ENCODE assay signal across 8 cellular contexts in the genomic region with DNA sequence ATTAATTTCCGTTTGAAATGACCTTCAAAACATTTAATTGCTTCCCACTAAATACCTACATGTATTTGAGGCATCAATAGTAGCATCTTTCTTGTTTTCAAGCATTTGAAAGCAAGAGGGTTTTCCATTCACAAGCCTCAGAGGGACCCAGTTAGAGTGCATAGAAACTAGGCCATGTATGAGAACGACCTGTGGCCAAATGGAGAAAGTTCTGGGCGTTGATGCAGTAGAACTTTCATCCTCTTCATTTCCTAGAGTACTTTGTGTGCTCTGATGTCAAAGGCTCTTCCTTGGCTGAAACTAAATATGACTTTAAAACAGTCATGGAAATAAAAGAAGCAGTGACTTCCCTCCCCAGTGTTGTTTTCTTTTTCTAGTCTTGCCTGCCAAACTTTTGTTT. TPM values are rescaled to one million over a fixed set of nuclear protein-coding genes. Genes with fewer than 3 reads are reported as not detected.
DNase-seq lines count a peak whose midpoint lies in the region; ATAC-seq, FAIRE-seq and TF ChIP-seq lines count a peak whose summit lies in the region.

No MANE protein-coding gene starts in this region.

- peaks cover 32% of the 10 kb centered on the region for H3K4me1 Mint-ChIP-seq in activated T-cell treated with anti-CD3 and anti-CD28 coated beads, Interleukin-2, amount 50 U/mL, for 72 hours (ENCODE audit: low read depth)
- peaks cover 43% of the 10 kb centered on the region for H3K4me1 Mint-ChIP-seq in activated naive CD8-positive, alpha-beta T cell (ENCODE audit: low read depth)

- peak in 1 of 2 donors; percentile 29 for DNase-seq in activated T-cell treated with anti-CD3 and anti-CD28 coated beads, Interleukin-2, amount 50 U/mL, for 72 hours
- no peak for DNase-seq in activated T-cell treated with anti-CD3 and anti-CD28 coated beads for 4 hours
- no peak for DNase-seq in tibial artery
- no peak for DNase-seq in germinal center (ENCODE audit: low spot score)
- no peak for DNase-seq in pancreas
- no peak for DNase-seq in effector CD4-positive, alpha-beta T cell

- no peaks in the 10 kb centered on the region for H3K27me3 Mint-ChIP-seq in activated T-cell treated with anti-CD3 and anti-CD28 coated beads, Interleukin-2, amount 50 U/mL, for 72 hours (ENCODE audit: low read depth)
- no peaks in the 10 kb centered on the region for H3K27me3 Mint-ChIP-seq in activated naive CD8-positive, alpha-beta T cell

- H3K27ac ChIP-seq in muscle layer of duodenum (ENCODE audit: low read length), result peak overlapping the region; percentile 96
- H3K27ac ChIP-seq in tibial artery, result peak overlapping the region; percentile 93 to 98
- H3K27ac ChIP-seq in pancreas, result peak overlapping the region in 2 of 4 donors; percentile 76 to 93

- H3K9me3 Mint-ChIP-seq in activated T-cell treated with anti-CD3 and anti-CD28 coated beads, Interleukin-2, amount 50 U/mL, for 72 hours, result no peaks in the 10 kb centered on the region
- no peaks in the 10 kb centered on the region for H3K9me3 Mint-ChIP-seq in activated naive CD8-positive, alpha-beta T cell (ENCODE audit: low read depth)

- H3K4me3 Mint-ChIP-seq in activated T-cell treated with anti-CD3 and anti-CD28 coated beads, Interleukin-2, amount 50 U/mL, for 72 hours, result peak overlapping the region; percentile 67 to 99
- H3K4me3 Mint-ChIP-seq in activated naive CD8-positive, alpha-beta T cell, result peak overlapping the region; percentile 89

- no peak for FAIRE-seq in pancreas (lab: Jason Lieb, UNC)

- H3K27me3 ChIP-seq in muscle layer of duodenum (ENCODE audit: low read depth, low read length) (no peaks in the 10 kb centered on the region), tibial artery (no peaks in the 10 kb centered on the region), pancreas (no peaks in the 10 kb centered on the region)

- H3K4me1 ChIP-seq in muscle layer of duodenum (ENCODE audit: control insufficient read depth in 1 of 2, insufficient read depth in 2 of 2, low read length in 2 of 2) (peaks cover 0 to 10% of the 10 kb centered on the region in 2 donors), tibial artery (peaks cover 0 to 44% (median 20%) of the 10 kb centered on the region in 4 donors), pancreas (peaks cover 3 to 7% (median 5%) of the 10 kb centered on the region in 3 donors)

- no peak for ATAC-seq in activated T-cell treated with anti-CD3 and anti-CD28 coated beads, Interleukin-2, amount 50 U/mL, for 72 hours (replicated peaks in 1 of 2)
- no peak for ATAC-seq in pancreas

- H3K27ac Mint-ChIP-seq in activated T-cell treated with anti-CD3 and anti-CD28 coated beads, Interleukin-2, amount 50 U/mL, for 72 hours, result peak overlapping the region; percentile 98
- peak overlapping the region; percentile 97 for H3K27ac Mint-ChIP-seq in activated naive CD8-positive, alpha-beta T cell

- TF ChIP-seq CTCF in tibial artery (IDR thresholded peaks at IDR 0.05), result no peak
- no peak for TF ChIP-seq CTCF in pancreas (IDR thresholded peaks at IDR 0.05)

- 59 to 72% methylated on average over 3 of the region's 3 CpGs for WGBS in pancreas, 2 donors

- peak overlapping the region in 1 of 2 donors; percentile 91 for H3K4me3 ChIP-seq in muscle layer of duodenum (ENCODE audit: low read depth in 1 of 2, low read length in 2 of 2)
- H3K4me3 ChIP-seq in tibial artery, result no peak overlapping the region
- no peak overlapping the region for H3K4me3 ChIP-seq in pancreas

- H3K36me3 Mint-ChIP-seq in activated T-cell treated with anti-CD3 and anti-CD28 coated beads, Interleukin-2, amount 50 U/mL, for 72 hours (ENCODE audit: insufficient read depth in 2 of 2), result peaks cover 0 to 2% of the 10 kb centered on the region in 2 donors
- H3K36me3 Mint-ChIP-seq in activated naive CD8-positive, alpha-beta T cell, result no peaks in the 10 kb centered on the region

- intact Hi-C loops in tibial artery (cut with DNase I; ENCODE audit: low total_unique reads) (loop anchor here (10.0 kb wide), 1 partner anchor 79 kb away; a partner anchor contains a TSS), pancreas (cut with DNase I) (loop anchor here in 1 of 3 donors (10.0 kb wide), 1 partner anchor 201 kb away; no protein-coding TSS in a partner anchor)

- H3K36me3 ChIP-seq in muscle layer of duodenum (ENCODE audit: control insufficient read depth in 1 of 2, insufficient read depth in 2 of 2, low read length in 2 of 2) (no peaks in the 10 kb centered on the region), tibial artery (no peaks in the 10 kb centered on the region), pancreas (no peaks in the 10 kb centered on the region)

- H3K9me3 ChIP-seq in muscle layer of duodenum (ENCODE audit: control insufficient read depth in 1 of 2, low read length in 2 of 2) (no peaks in the 10 kb centered on the region), tibial artery (no peaks in the 10 kb centered on the region), pancreas (no peaks in the 10 kb centered on the region)

RNA-seq across cellular contexts. Expression of a gene that starts 0.9 kb away (rescaled TPM):
- 10 to 100 TPM; 71.3 to 79.4 TPM for total RNA-seq in activated T-cell treated with anti-CD3 and anti-CD28 coated beads, Interleukin-2, amount 50 U/mL, for 72 hours
- total RNA-seq in pancreas, result 10 to 100 TPM; 29.4 to 65.4 (median 37.9) TPM
- polyA plus RNA-seq in pancreas, result 10 to 100 TPM; 31.6 to 52.4 TPM
